ENCODE assay signal across 9 cellular contexts in genomic region chr20:5100684-5101347, GRCh38. TPM values are rescaled to one million over a fixed set of nuclear protein-coding genes. Genes with fewer than 3 reads are reported as not detected.
A peak's percentile ranks its signal among the peaks of the same experiment; 100 is the strongest.
DNase-seq lines count a peak whose midpoint lies in the region; ATAC-seq and TF ChIP-seq lines count a peak whose summit lies in the region.
"Had no signal": no experiment of that assay in that cellular context is flagged by ENCODE, and none has a peak within 500 bp of the region (broad histone marks: within the 10 kb centered on the region; RNA-seq: fewer than 3 reads in every experiment).

No MANE protein-coding gene starts in this region.

- CTCF ChIA-PET in HEK293 (lab: Yijun Ruan, JAX), result interaction anchor here (0.6 to 3.9 kb wide), 56 partner anchors 8 to 888 kb away, joined by 3 to 23 read pairs (median 4); partner anchors contain the start of gene CDS2

- H3K27me3 ChIP-seq in lower lobe of right lung (ENCODE audit: low read depth), result no peaks in the 10 kb centered on the region

- H3K4me1 ChIP-seq in HEK293 (ENCODE audit: control insufficient read depth, insufficient read depth, low read length), result no peaks in the 10 kb centered on the region
- no peaks in the 10 kb centered on the region for H3K4me1 ChIP-seq in lower lobe of right lung

- peak overlapping the region; percentile 77 for H3K27ac Mint-ChIP-seq in dendritic cell treated with granulocyte-macrophage colony-stimulating factor and Interleukin-4, amounts not matched to agents 40 ng/mL and 50 ng/mL, for 4 days
- H3K27ac Mint-ChIP-seq: T-helper 1 cell treated with Interleukin-12 subunit alpha and Interleukin-12 subunit beta and Interleukin-4 antibody, amounts not matched to agents 30 μg/mL and 1 μg/mL, for 36 hours had no signal

- intact Hi-C loops in dendritic cell treated with granulocyte-macrophage colony-stimulating factor and Interleukin-4, amounts not matched to agents 40 ng/mL and 50 ng/mL, for 4 days (cut with micrococcal nuclease), result loop anchor here (5.0 kb wide), 2 partner anchors 99 to 144 kb away; partner anchors contain the start of gene SLC23A2
- intact Hi-C loops in lower lobe of right lung (cut with DNase I), result no loop called here

- H3K27ac ChIP-seq in HEK293 (ENCODE audit: extremely low read depth, low read depth, low read length) (no peak overlapping the region), lower lobe of right lung (no peak overlapping the region)

- peak; percentile 85 to 91 for ATAC-seq in lower lobe of right lung

- peak; percentile 78 for DNase-seq in COLO829 (ENCODE audit: low spot score)
- peak; percentile 60 for DNase-seq in NCI-H460 (ENCODE audit: extremely low read depth, low read depth)
- peak; percentile 76 for DNase-seq in activated CD4-positive, alpha-beta T cell treated with anti-CD3 and anti-CD28 coated beads, Interleukin-2, amount 50 U/mL, for 1 hour
- peak; percentile 84 for DNase-seq in lower lobe of right lung
- peak; percentile 55 for DNase-seq in stimulated activated CD8-positive, alpha-beta memory T cell treated with anti-CD3 and anti-CD28 coated beads, Interleukin-12 subunit alpha, Interleukin-12 subunit beta, amount 100 ng/mL, for 4 hours (ENCODE audit: low read depth)
- DNase-seq in OCI-M2 (lab: John Stamatoyannopoulos, UW; ENCODE audit: unreplicated experiment), result no peak

- peak; percentile 54 for TF ChIP-seq CTCF in HEK293 (tag by site-specific recombination; IDR thresholded peaks at IDR 0.05)
- peak; percentile 91 for TF ChIP-seq CTCF in lower lobe of right lung (IDR thresholded peaks at IDR 0.05)

- H3K4me3 Mint-ChIP-seq in dendritic cell treated with granulocyte-macrophage colony-stimulating factor and Interleukin-4, amounts not matched to agents 40 ng/mL and 50 ng/mL, for 4 days, result no peak overlapping the region
- H3K4me3 Mint-ChIP-seq: T-helper 1 cell treated with Interleukin-12 subunit alpha and Interleukin-12 subunit beta and Interleukin-4 antibody, amounts not matched to agents 30 μg/mL and 1 μg/mL, for 36 hours had no signal

- peaks cover 24% of the 10 kb centered on the region for H3K4me1 Mint-ChIP-seq in dendritic cell treated with granulocyte-macrophage colony-stimulating factor and Interleukin-4, amounts not matched to agents 40 ng/mL and 50 ng/mL, for 4 days (ENCODE audit: low read depth)

- H3K27me3 Mint-ChIP-seq in dendritic cell treated with granulocyte-macrophage colony-stimulating factor and Interleukin-4, amounts not matched to agents 40 ng/mL and 50 ng/mL, for 4 days, result no peaks in the 10 kb centered on the region

- POLR2A ChIA-PET in HEK293 (lab: Yijun Ruan, JAX), result interaction anchor here (1.2 kb wide), 1 partner anchor 19 kb away, joined by 4 read pairs; the partner anchor contains the start of gene PCNA

- no peaks in the 10 kb centered on the region for H3K9me3 Mint-ChIP-seq in dendritic cell treated with granulocyte-macrophage colony-stimulating factor and Interleukin-4, amounts not matched to agents 40 ng/mL and 50 ng/mL, for 4 days
- H3K9me3 Mint-ChIP-seq: T-helper 1 cell treated with Interleukin-12 subunit alpha and Interleukin-12 subunit beta and Interleukin-4 antibody, amounts not matched to agents 30 μg/mL and 1 μg/mL, for 36 hours had no signal

- H3K36me3 ChIP-seq in HEK293 (ENCODE audit: control insufficient read depth in 2 of 2, insufficient read depth in 1 of 2, low read length in 2 of 2) (peaks cover 74 to 90% of the 10 kb centered on the region in 2 experiments), lower lobe of right lung (peaks cover 80% of the 10 kb centered on the region)

- H3K4me3 ChIP-seq in HEK293 (ENCODE audit: low read depth, low read length) (no peak overlapping the region), lower lobe of right lung (no peak overlapping the region)

- H3K9me3 ChIP-seq in HEK293 (ENCODE audit: control insufficient read depth, insufficient read depth, low read depth, low read length) (no peaks in the 10 kb centered on the region), lower lobe of right lung (no peaks in the 10 kb centered on the region)

- H3K36me3 Mint-ChIP-seq in dendritic cell treated with granulocyte-macrophage colony-stimulating factor and Interleukin-4, amounts not matched to agents 40 ng/mL and 50 ng/mL, for 4 days (ENCODE audit: low read depth), result peaks cover 96% of the 10 kb centered on the region

TF ChIP-seq in HEK293, 187 proteins besides CTCF, POLR2A, EP300 and RAD21:
- TF ChIP-seq ZBTB17 (tag by site-specific recombination; IDR thresholded peaks at IDR 0.05) (no peak), ZIC2 (tag by site-specific recombination; IDR thresholded peaks at IDR 0.05) (no peak), EGR2 (tag by site-specific recombination; IDR thresholded peaks at IDR 0.05; ENCODE audit: low read depth) (no peak), ZNF747 (tag by site-specific recombination; IDR thresholded peaks at IDR 0.05) (no peak), ZNF2 (tag by site-specific recombination; IDR thresholded peaks at IDR 0.05) (peak; percentile 57; the same call in 1 of the 2 replicates), ZNF654 (tag by site-specific recombination; IDR thresholded peaks at IDR 0.05; ENCODE audit: low read depth) (peak; percentile 55), ZNF404 (tag by site-specific recombination; IDR thresholded peaks at IDR 0.05) (no peak), ZNF121 (tag by site-specific recombination; IDR thresholded peaks at IDR 0.05) (no peak)
- TF ChIP-seq, protein P1, sequence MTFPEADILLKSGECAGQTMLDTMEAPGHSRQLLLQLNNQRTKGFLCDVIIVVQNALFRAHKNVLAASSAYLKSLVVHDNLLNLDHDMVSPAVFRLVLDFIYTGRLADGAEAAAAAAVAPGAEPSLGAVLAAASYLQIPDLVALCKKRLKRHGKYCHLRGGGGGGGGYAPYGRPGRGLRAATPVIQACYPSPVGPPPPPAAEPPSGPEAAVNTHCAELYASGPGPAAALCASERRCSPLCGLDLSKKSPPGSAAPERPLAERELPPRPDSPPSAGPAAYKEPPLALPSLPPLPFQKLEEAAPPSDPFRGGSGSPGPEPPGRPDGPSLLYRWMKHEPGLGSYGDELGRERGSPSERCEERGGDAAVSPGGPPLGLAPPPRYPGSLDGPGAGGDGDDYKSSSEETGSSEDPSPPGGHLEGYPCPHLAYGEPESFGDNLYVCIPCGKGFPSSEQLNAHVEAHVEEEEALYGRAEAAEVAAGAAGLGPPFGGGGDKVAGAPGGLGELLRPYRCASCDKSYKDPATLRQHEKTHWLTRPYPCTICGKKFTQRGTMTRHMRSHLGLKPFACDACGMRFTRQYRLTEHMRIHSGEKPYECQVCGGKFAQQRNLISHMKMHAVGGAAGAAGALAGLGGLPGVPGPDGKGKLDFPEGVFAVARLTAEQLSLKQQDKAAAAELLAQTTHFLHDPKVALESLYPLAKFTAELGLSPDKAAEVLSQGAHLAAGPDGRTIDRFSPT (tag by site-specific recombination; IDR thresholded peaks at IDR 0.05), result no peak
- TF ChIP-seq, protein P2, sequence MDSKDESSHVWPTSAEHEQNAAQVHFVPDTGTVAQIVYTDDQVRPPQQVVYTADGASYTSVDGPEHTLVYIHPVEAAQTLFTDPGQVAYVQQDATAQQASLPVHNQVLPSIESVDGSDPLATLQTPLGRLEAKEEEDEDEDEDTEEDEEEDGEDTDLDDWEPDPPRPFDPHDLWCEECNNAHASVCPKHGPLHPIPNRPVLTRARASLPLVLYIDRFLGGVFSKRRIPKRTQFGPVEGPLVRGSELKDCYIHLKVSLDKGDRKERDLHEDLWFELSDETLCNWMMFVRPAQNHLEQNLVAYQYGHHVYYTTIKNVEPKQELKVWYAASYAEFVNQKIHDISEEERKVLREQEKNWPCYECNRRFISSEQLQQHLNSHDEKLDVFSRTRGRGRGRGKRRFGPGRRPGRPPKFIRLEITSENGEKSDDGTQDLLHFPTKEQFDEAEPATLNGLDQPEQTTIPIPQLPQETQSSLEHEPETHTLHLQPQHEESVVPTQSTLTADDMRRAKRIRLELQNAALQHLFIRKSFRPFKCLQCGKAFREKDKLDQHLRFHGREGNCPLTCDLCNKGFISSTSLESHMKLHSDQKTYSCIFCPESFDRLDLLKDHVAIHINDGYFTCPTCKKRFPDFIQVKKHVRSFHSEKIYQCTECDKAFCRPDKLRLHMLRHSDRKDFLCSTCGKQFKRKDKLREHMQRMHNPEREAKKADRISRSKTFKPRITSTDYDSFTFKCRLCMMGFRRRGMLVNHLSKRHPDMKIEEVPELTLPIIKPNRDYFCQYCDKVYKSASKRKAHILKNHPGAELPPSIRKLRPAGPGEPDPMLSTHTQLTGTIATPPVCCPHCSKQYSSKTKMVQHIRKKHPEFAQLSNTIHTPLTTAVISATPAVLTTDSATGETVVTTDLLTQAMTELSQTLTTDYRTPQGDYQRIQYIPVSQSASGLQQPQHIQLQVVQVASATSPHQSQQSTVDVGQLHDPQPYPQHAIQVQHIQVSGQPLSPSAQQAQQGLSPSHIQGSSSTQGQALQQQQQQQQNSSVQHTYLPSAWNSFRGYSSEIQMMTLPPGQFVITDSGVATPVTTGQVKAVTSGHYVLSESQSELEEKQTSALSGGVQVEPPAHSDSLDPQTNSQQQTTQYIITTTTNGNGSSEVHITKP (tag by site-specific recombination; IDR thresholded peaks at IDR 0.05), result peak; percentile 84
TF ChIP-seq in HEK293: peak in this region for 3.

RNA-seq across cellular contexts. Expression of gene TMEM230, which starts 12.1 kb away (rescaled TPM):
- total RNA-seq in NCI-H460 (2014; rRNA removed; shearing (Covaris generic)), result 169 and 183 TPM in 2 replicates
- 65.8 and 71.3 TPM in 2 replicates for polyA plus RNA-seq in NCI-H460 (2014; cell fraction: nucleus; rRNA removed)
- total RNA-seq in lower lobe of right lung, result 98.9 TPM

RNA-seq across cellular contexts. Expression of gene PCNA, which starts 18.9 kb away (rescaled TPM):
- 145 and 157 TPM in 2 replicates for total RNA-seq in NCI-H460 (2014; rRNA removed; shearing (Covaris generic))
- 280 and 293 TPM in 2 replicates for polyA plus RNA-seq in NCI-H460 (2014; cell fraction: nucleus; rRNA removed)
- total RNA-seq in lower lobe of right lung, result 48.1 TPM

RNA-seq across cellular contexts. Expression of gene CDS2, which starts 26.0 kb away (rescaled TPM):
- total RNA-seq in NCI-H460 (2014; rRNA removed; shearing (Covaris generic)), result 18.4 and 23.7 TPM in 2 replicates
- polyA plus RNA-seq in NCI-H460 (2014; cell fraction: nucleus; rRNA removed), result 12.0 and 13.9 TPM in 2 replicates
- 63.3 TPM for total RNA-seq in lower lobe of right lung
